Comparison of ENCODE assay signal across 17 cellular contexts in the genomic region with DNA sequence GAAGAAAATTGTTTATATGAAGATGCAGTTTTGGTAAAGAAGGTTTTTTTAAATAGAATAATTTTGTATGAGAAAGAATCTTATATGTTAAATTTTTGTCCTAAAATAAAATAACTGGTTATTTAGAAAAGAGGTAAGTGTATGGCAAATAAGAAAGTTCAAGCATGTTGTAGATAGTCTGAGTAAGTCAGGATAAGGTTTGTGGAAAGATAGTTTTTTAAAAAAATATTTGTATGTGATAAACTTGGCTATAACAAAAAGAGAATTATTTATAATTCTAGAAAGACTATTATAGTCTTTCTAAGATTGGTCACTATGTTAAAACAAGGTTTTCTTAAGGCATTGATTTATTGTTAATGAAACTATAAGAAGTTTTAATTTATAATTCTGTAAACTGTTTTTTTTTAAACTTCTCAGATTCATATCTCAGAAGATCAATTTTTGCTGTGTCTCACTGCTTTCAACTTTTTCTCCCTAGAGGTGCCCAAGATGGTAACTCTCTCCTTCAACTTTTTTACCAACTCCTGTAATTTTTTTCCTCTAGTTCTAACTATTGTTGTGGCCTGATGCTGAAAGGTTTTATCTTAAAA.
DNase-seq lines count a peak whose midpoint lies in the region; ATAC-seq and TF ChIP-seq lines count a peak whose summit lies in the region.
"Had no signal": no experiment of that assay in that cellular context is flagged by ENCODE, and none has a peak within 500 bp of the region (broad histone marks: within the 10 kb centered on the region; RNA-seq: fewer than 3 reads in every experiment).

No MANE protein-coding gene starts in this region.

- H3K4me3 Mint-ChIP-seq in GM23338 = no peak overlapping the region
- no peak overlapping the region for H3K4me3 Mint-ChIP-seq in activated T-helper 1 cell treated with anti-CD3 and anti-CD28 coated beads, Interleukin-12 subunit alpha, Interleukin-12 subunit beta, Interleukin-2, Interleukin-4 antibody, amounts not matched to agents 30 ng/mL and 10 ng/mL and 1 ng/mL, durations not matched to agents 14 hours and 24 hours and 36 hours
- H3K4me3 Mint-ChIP-seq: CD4-positive, alpha-beta T cell; H9 had no signal

- no peak overlapping the region for H3K18ac ChIP-seq in mesendoderm (ENCODE audit: low read length)

- H4K5ac ChIP-seq in mesendoderm (ENCODE audit: low read length) = no peak overlapping the region

- H3K36me3 Mint-ChIP-seq in GM23338 (ENCODE audit: low read depth) = peaks cover 20% of the 10 kb centered on the region; the same call in 2 of the 3 replicates
- H3K36me3 Mint-ChIP-seq in activated T-helper 1 cell treated with anti-CD3 and anti-CD28 coated beads, Interleukin-12 subunit alpha, Interleukin-12 subunit beta, Interleukin-2, Interleukin-4 antibody, amounts not matched to agents 30 ng/mL and 10 ng/mL and 1 ng/mL, durations not matched to agents 14 hours and 24 hours and 36 hours (ENCODE audit: low read depth) = no peaks in the 10 kb centered on the region

- H3K27ac Mint-ChIP-seq in GM23338 = no peak overlapping the region
- no peak overlapping the region for H3K27ac Mint-ChIP-seq in activated T-helper 1 cell treated with anti-CD3 and anti-CD28 coated beads, Interleukin-12 subunit alpha, Interleukin-12 subunit beta, Interleukin-2, Interleukin-4 antibody, amounts not matched to agents 30 ng/mL and 10 ng/mL and 1 ng/mL, durations not matched to agents 14 hours and 24 hours and 36 hours
- H3K27ac Mint-ChIP-seq: CD4-positive, alpha-beta T cell; H9 had no signal

- H4K20me1 ChIP-seq in GM23338 (replicated peaks; ENCODE audit: insufficient read depth) = no peaks in the 10 kb centered on the region

- intact Hi-C loops in activated T-helper 1 cell treated with anti-CD3 and anti-CD28 coated beads, Interleukin-12 subunit alpha, Interleukin-12 subunit beta, Interleukin-2, Interleukin-4 antibody, amounts not matched to agents 30 ng/mL and 10 ng/mL and 1 ng/mL, durations not matched to agents 14 hours and 24 hours and 36 hours (cut with micrococcal nuclease) = no loop called here

- H3K23ac ChIP-seq in mesendoderm (ENCODE audit: low read length) = no peak overlapping the region

- no peak overlapping the region for H2BK5ac ChIP-seq in mesendoderm (ENCODE audit: low read length)

- no peak overlapping the region for H2BK15ac ChIP-seq in mesendoderm (replicated peaks; ENCODE audit: low read depth)

- H3K27ac ChIP-seq in GM23338 (ENCODE audit: low read depth) (no peak overlapping the region), mesendoderm (ENCODE audit: low read depth, low read length) (no peak overlapping the region)
- H3K27ac ChIP-seq: A549, C4-2B had no signal

- H3K4me3 ChIP-seq in GM23338 (no peak overlapping the region), mesendoderm (ENCODE audit: low read length) (no peak overlapping the region)
- H3K4me3 ChIP-seq: A549, GM12878, K562 had no signal

- no peak overlapping the region for H2AK5ac ChIP-seq in mesendoderm (ENCODE audit: low read length)

- H3K9me3 Mint-ChIP-seq in GM23338 = peaks cover 89% of the 10 kb centered on the region
- H3K9me3 Mint-ChIP-seq in activated T-helper 1 cell treated with anti-CD3 and anti-CD28 coated beads, Interleukin-12 subunit alpha, Interleukin-12 subunit beta, Interleukin-2, Interleukin-4 antibody, amounts not matched to agents 30 ng/mL and 10 ng/mL and 1 ng/mL, durations not matched to agents 14 hours and 24 hours and 36 hours = peaks cover 11% of the 10 kb centered on the region

- H3K56ac ChIP-seq in mesendoderm (ENCODE audit: low read length) = no peak overlapping the region

- H3K27me3 Mint-ChIP-seq in GM23338 (ENCODE audit: insufficient read depth, low read depth, poor library complexity) = peaks cover 2% of the 10 kb centered on the region
- peaks cover 2% of the 10 kb centered on the region for H3K27me3 Mint-ChIP-seq in activated T-helper 1 cell treated with anti-CD3 and anti-CD28 coated beads, Interleukin-12 subunit alpha, Interleukin-12 subunit beta, Interleukin-2, Interleukin-4 antibody, amounts not matched to agents 30 ng/mL and 10 ng/mL and 1 ng/mL, durations not matched to agents 14 hours and 24 hours and 36 hours (ENCODE audit: insufficient read depth)
- H3K27me3 Mint-ChIP-seq: CD4-positive, alpha-beta T cell had no signal

- H4K8ac ChIP-seq in mesendoderm (ENCODE audit: low read depth, low read length) = no peak overlapping the region

- H3K4me1 Mint-ChIP-seq in GM23338 = no peaks in the 10 kb centered on the region
- H3K4me1 Mint-ChIP-seq in activated T-helper 1 cell treated with anti-CD3 and anti-CD28 coated beads, Interleukin-12 subunit alpha, Interleukin-12 subunit beta, Interleukin-2, Interleukin-4 antibody, amounts not matched to agents 30 ng/mL and 10 ng/mL and 1 ng/mL, durations not matched to agents 14 hours and 24 hours and 36 hours (ENCODE audit: low read depth) = no peaks in the 10 kb centered on the region
- H3K4me1 Mint-ChIP-seq: H9 had no signal

- ATAC-seq in GM23338 = no peak
- ATAC-seq: A549, GM12878, K562 had no signal

- H3K27me3 ChIP-seq in GM23338 (ENCODE audit: insufficient read depth) (no peaks in the 10 kb centered on the region), mesendoderm (ENCODE audit: insufficient read depth, low read length, poor library complexity) (no peaks in the 10 kb centered on the region)

- H3K79me1 ChIP-seq in mesendoderm (ENCODE audit: low read length) = no peaks in the 10 kb centered on the region

- no peaks in the 10 kb centered on the region for H3K79me2 ChIP-seq in GM23338 (replicated peaks; ENCODE audit: insufficient read depth)
- no peaks in the 10 kb centered on the region for H3K79me2 ChIP-seq in mesendoderm (ENCODE audit: control insufficient read depth, insufficient read depth, low read length)

- H3K4ac ChIP-seq in mesendoderm (ENCODE audit: low read depth, low read length) = no peak overlapping the region

- H2AFZ ChIP-seq in GM23338 = no peak overlapping the region

- no peak for TF ChIP-seq CTCF in GM23338 (conservative IDR thresholded peaks at IDR 0.05; ENCODE audit: low read depth in 2 of 2)

- DNase-seq in NCI-H2171 treated with DMSO at 0.1 percent for 48 hours (lab: John Stamatoyannopoulos, UW) (peak; percentile 7), NCI-H2171 (lab: John Stamatoyannopoulos, UW) (no peak), GM23338 (ENCODE audit: low spot score) (peak; percentile 35), RKO (ENCODE audit: low spot score) (peak; percentile 1), mesendoderm (peak; percentile 34), NCI-H226 (no peak)
- DNase-seq in activated CD4-positive, CD25-positive, alpha-beta regulatory T cell (lab: John Stamatoyannopoulos, UW) = no peak
- no peak for DNase-seq in activated T-helper 1 cell treated with anti-CD3 and anti-CD28 coated beads, Interleukin-12 subunit alpha, Interleukin-12 subunit beta, Interleukin-2, Interleukin-4 antibody, amounts not matched to agents 30 ng/mL and 10 ng/mL and 1 ng/mL, durations not matched to agents 14 hours and 24 hours and 36 hours (ENCODE audit: low spot score)
- DNase-seq: AML-193; Caco-2; CD4-positive, alpha-beta T cell; H9; IMR-90 had no signal

- H3K4me1 ChIP-seq in GM23338 (ENCODE audit: insufficient read depth) (no peaks in the 10 kb centered on the region), mesendoderm (ENCODE audit: control insufficient read depth, low read depth, low read length) (no peaks in the 10 kb centered on the region)
- H3K4me1 ChIP-seq: A549, Caco-2 had no signal

- no peaks in the 10 kb centered on the region for H3F3A ChIP-seq in GM23338 (replicated peaks; ENCODE audit: low read depth)

- no peak overlapping the region for H2BK120ac ChIP-seq in mesendoderm (ENCODE audit: low read depth, low read length)

- H3K4me2 ChIP-seq in GM23338 (no peak overlapping the region), mesendoderm (ENCODE audit: low read length) (no peak overlapping the region)
- H3K4me2 ChIP-seq: A549 had no signal

- no peaks in the 10 kb centered on the region for H3K9me2 ChIP-seq in GM23338 (ENCODE audit: insufficient read depth)

- H3K9ac ChIP-seq in mesendoderm (ENCODE audit: low read length) = no peak overlapping the region

- H3K36me3 ChIP-seq in GM23338 (ENCODE audit: insufficient read depth) (peaks cover 5% of the 10 kb centered on the region; the same call in 1 of the 2 replicates), mesendoderm (ENCODE audit: control insufficient read depth, insufficient read depth, low read length) (no peaks in the 10 kb centered on the region)

TF ChIP-seq in GM23338, 12 proteins besides CTCF, POLR2A, EP300 and RAD21 (continues in another document):
- TF ChIP-seq ZNF331 (CRISPR knock-in tag; IDR thresholded peaks at IDR 0.05; ENCODE audit: low read depth) = no peak
- no peak for TF ChIP-seq JUNB (IDR thresholded peaks at IDR 0.05; ENCODE audit: unreplicated experiment)
- TF ChIP-seq STAT1 (IDR thresholded peaks at IDR 0.05; ENCODE audit: unreplicated experiment) = no peak
- TF ChIP-seq CREB1 (CRISPR knock-in tag; IDR thresholded peaks at IDR 0.05; ENCODE audit: low read depth) = no peak
- TF ChIP-seq NANOG (IDR thresholded peaks at IDR 0.05; ENCODE audit: borderline replicate concordance) = no peak
- TF ChIP-seq POLR2AphosphoS5 (IDR thresholded peaks at IDR 0.05; ENCODE audit: low read depth) = no peak
- TF ChIP-seq, protein P1, sequence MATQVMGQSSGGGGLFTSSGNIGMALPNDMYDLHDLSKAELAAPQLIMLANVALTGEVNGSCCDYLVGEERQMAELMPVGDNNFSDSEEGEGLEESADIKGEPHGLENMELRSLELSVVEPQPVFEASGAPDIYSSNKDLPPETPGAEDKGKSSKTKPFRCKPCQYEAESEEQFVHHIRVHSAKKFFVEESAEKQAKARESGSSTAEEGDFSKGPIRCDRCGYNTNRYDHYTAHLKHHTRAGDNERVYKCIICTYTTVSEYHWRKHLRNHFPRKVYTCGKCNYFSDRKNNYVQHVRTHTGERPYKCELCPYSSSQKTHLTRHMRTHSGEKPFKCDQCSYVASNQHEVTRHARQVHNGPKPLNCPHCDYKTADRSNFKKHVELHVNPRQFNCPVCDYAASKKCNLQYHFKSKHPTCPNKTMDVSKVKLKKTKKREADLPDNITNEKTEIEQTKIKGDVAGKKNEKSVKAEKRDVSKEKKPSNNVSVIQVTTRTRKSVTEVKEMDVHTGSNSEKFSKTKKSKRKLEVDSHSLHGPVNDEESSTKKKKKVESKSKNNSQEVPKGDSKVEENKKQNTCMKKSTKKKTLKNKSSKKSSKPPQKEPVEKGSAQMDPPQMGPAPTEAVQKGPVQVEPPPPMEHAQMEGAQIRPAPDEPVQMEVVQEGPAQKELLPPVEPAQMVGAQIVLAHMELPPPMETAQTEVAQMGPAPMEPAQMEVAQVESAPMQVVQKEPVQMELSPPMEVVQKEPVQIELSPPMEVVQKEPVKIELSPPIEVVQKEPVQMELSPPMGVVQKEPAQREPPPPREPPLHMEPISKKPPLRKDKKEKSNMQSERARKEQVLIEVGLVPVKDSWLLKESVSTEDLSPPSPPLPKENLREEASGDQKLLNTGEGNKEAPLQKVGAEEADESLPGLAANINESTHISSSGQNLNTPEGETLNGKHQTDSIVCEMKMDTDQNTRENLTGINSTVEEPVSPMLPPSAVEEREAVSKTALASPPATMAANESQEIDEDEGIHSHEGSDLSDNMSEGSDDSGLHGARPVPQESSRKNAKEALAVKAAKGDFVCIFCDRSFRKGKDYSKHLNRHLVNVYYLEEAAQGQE (IDR thresholded peaks at IDR 0.05; ENCODE audit: unreplicated experiment) = no peak
- TF ChIP-seq EZH2 (IDR thresholded peaks at IDR 0.05; ENCODE audit: low read depth, unreplicated experiment) = no peak

Comparison
In these comparisons a context has a peak if more than half of its experiments do, and no peak if none do; other contexts are left out.
1. DNase-seq: peak in NCI-H2171 treated with DMSO at 0.1 percent for 48 hours (single experiment), GM23338 (single experiment), RKO (single experiment) and mesendoderm (single experiment); none in NCI-H2171 (single experiment), NCI-H226 (single experiment), activated CD4-positive, CD25-positive, alpha-beta regulatory T cell (0 of 4) and activated T-helper 1 cell treated with anti-CD3 and anti-CD28 coated beads, Interleukin-12 subunit alpha, Interleukin-12 subunit beta, Interleukin-2, Interleukin-4 antibody, amounts not matched to agents 30 ng/mL and 10 ng/mL and 1 ng/mL, durations not matched to agents 14 hours and 24 hours and 36 hours (single experiment).